ENCODE assay signal across 21 cellular contexts in genomic region chr3:69781593-69781992, GRCh38. TPM values are rescaled to one million over a fixed set of nuclear protein-coding genes. Genes with fewer than 3 reads are reported as not detected.
"Had no signal": no experiment of that assay in that cellular context is flagged by ENCODE, and none has a peak within 500 bp of the region (broad histone marks: within the 10 kb centered on the region; RNA-seq: fewer than 3 reads in every experiment).

No MANE protein-coding gene starts in this region.

- H3K27me3 ChIP-seq: brain microvascular endothelial cell, colonic mucosa, esophagus squamous epithelium, tibial nerve had no signal

- H3K4me3 ChIP-seq: colonic mucosa, esophagus squamous epithelium, tibial nerve had no signal

- ATAC-seq: activated CD8-positive, alpha-beta T cell treated with anti-CD3 and anti-CD28 coated beads for 36 hours; activated T-cell treated with anti-CD3 and anti-CD28 coated beads, Interleukin-2, amount 50 U/mL, for 4 hours; activated T-helper 17 cell treated with anti-CD3 and anti-CD28 coated beads, Interleukin-2, amount 50 U/mL, for 72 hours; natural killer cell treated with Interleukin-12 subunit alpha and Interleukin-12 subunit beta and Interleukin-15 and Interleukin-18, amount 100 ng/mL, for 72 hours had no signal

- H3K27ac ChIP-seq: brain microvascular endothelial cell, colonic mucosa, epithelial cell of prostate, esophagus squamous epithelium, tibial nerve had no signal

- DNase-seq: activated B cell treated with CpG ODN at 0.5 μM for 24 hours; activated CD4-positive, alpha-beta T cell treated with anti-CD3 and anti-CD28 coated beads, Interleukin-2, amount 50 U/mL, for 1 hour; activated CD8-positive, alpha-beta T cell treated with anti-CD3 and anti-CD28 coated beads for 36 hours; activated gamma-delta T cell treated with Interleukin-2 at 50 U/mL for 16 hours; activated naive CD4-positive, alpha-beta T cell treated with anti-CD3 and anti-CD28 coated beads, Interleukin-2, amount 50 U/mL, for 16 hours; activated T-cell treated with anti-CD3 and anti-CD28 coated beads, Interleukin-2, amount 50 U/mL, for 4 hours; amniotic stem cell; brain microvascular endothelial cell; colonic mucosa; effector CD8-positive, alpha-beta T cell; esophagus squamous epithelium; foreskin melanocyte; kidney glomerular epithelial cell; stimulated activated CD4-positive, alpha-beta T cell treated with anti-CD3 and anti-CD28 coated beads, Interleukin-15, amount 100 ng/mL, for 24 hours; stimulated activated CD4-positive, alpha-beta T cell treated with anti-CD3 and anti-CD28 coated beads, Interleukin-2, amount 100 ng/mL, for 24 hours; stimulated activated naive CD4-positive, alpha-beta T cell treated with Interleukin-2 at 50 U/mL for 16 hours; T-helper 1 cell had no signal

- H3K4me1 ChIP-seq: colonic mucosa had no signal

- H3K36me3 ChIP-seq: brain microvascular endothelial cell, colonic mucosa, esophagus squamous epithelium, tibial nerve had no signal

- H3K9me3 ChIP-seq: colonic mucosa, esophagus squamous epithelium, tibial nerve had no signal

RNA-seq across cellular contexts. Expression of gene MITF, which starts 42.3 kb away (rescaled TPM):
- total RNA-seq: activated B cell treated with CpG ODN at 0.5 μM for 24 hours; activated CD8-positive, alpha-beta T cell treated with anti-CD3 and anti-CD28 coated beads for 36 hours; activated T-helper 17 cell treated with anti-CD3 and anti-CD28 coated beads, Interleukin-2, amount 50 U/mL, for 72 hours had no signal
